Comparison of ENCODE assay signal across 8 cellular contexts in the genomic region with DNA sequence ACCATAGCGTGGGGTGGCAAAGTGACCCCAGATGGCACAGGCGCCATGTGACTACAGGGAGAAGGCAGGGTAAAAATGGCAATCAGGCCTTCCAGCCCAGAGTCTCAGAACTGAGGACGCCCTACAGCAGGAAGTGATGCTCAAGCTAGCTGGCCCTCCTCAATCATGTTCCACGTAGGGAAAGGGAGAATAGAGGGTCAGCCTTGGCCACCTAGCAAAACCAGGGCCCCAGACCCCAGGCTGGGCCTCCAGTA. TPM values are rescaled to one million over a fixed set of nuclear protein-coding genes. Genes with fewer than 3 reads are reported as not detected.
DNase-seq lines count a peak whose midpoint lies in the region; ATAC-seq, FAIRE-seq and TF ChIP-seq lines count a peak whose summit lies in the region.

No MANE protein-coding gene starts in this region.

- no peak for FAIRE-seq in RCC 7860 (lab: Jason Lieb, UNC)

- H3K27me3 Mint-ChIP-seq in naive thymus-derived CD4-positive, alpha-beta T cell = peaks cover 0 to 2% (median 0%) of the 10 kb centered on the region in 5 donors

- intact Hi-C loops in naive thymus-derived CD4-positive, alpha-beta T cell (cut with micrococcal nuclease) = loop anchor here (1.0 to 5.0 kb wide), 8 partner anchors 11 to 221 kb away; a partner anchor contains a TSS

- H3K4me1 Mint-ChIP-seq in naive thymus-derived CD4-positive, alpha-beta T cell = peaks cover 27 to 74% (median 54%) of the 10 kb centered on the region in 7 donors

- H3K4me3 ChIP-seq in AG10803 (ENCODE audit: low read length) (peak overlapping the region; percentile 79), HL-60 (replicated peaks; ENCODE audit: insufficient read depth, low read length) (no peak overlapping the region)
- H3K4me3 ChIP-seq in naive thymus-derived CD4-positive, alpha-beta T cell (ENCODE audit: low read length) = peak overlapping the region; percentile 95

- H3K4me3 Mint-ChIP-seq in naive thymus-derived CD4-positive, alpha-beta T cell = peak overlapping the region; percentile 76 to 98 (median 85)

- H3K36me3 ChIP-seq in naive thymus-derived CD4-positive, alpha-beta T cell (ENCODE audit: control insufficient read depth in 2 of 3, insufficient read depth in 3 of 3, low read length in 3 of 3) = peaks cover 13 to 54% (median 15%) of the 10 kb centered on the region in 3 experiments

- no peaks in the 10 kb centered on the region for H3K27me3 ChIP-seq in HL-60 (ENCODE audit: insufficient read depth, poor library complexity, severe bottlenecking)
- H3K27me3 ChIP-seq in naive thymus-derived CD4-positive, alpha-beta T cell (ENCODE audit: control insufficient read depth in 2 of 2, insufficient read depth in 2 of 2, low read length in 2 of 2) = no peaks in the 10 kb centered on the region

- H3K27ac Mint-ChIP-seq in naive thymus-derived CD4-positive, alpha-beta T cell = peak overlapping the region; percentile 95 to 99 (median 97)

- no peak for TF ChIP-seq CTCF in AG10803 (conservative IDR thresholded peaks at IDR 0.05; ENCODE audit: low read length)
- no peak for TF ChIP-seq CTCF in HL-60 (IDR thresholded peaks at IDR 0.05; ENCODE audit: insufficient read depth, low read length)

- CTCF ChIA-PET in naive thymus-derived CD4-positive, alpha-beta T cell (lab: Charles Lee) = interaction anchor here (0.9 to 3.9 kb wide), 9 partner anchors 9 to 65 kb away, joined by 3 to 24 read pairs (median 7); a partner anchor contains a TSS

- no peaks in the 10 kb centered on the region for H3K9me3 ChIP-seq in naive thymus-derived CD4-positive, alpha-beta T cell (ENCODE audit: control insufficient read depth in 2 of 3, low read length in 3 of 3)

- DNase-seq in AG10803 (ENCODE audit: low read depth) (no peak), HL-60 (ENCODE audit: low read depth in 1 of 2, low spot score in 1 of 2) (no peak), caudate nucleus (lab: John Stamatoyannopoulos, UW) (peak in 2 of 61 donors; percentile 27 to 41), left lobe of liver (ENCODE audit: low spot score) (no peak), ureter (ENCODE audit: low spot score) (no peak), RCC 7860 (ENCODE audit: low spot score) (no peak)
- no peak for DNase-seq in naive thymus-derived CD4-positive, alpha-beta T cell

- H3K9me3 Mint-ChIP-seq in naive thymus-derived CD4-positive, alpha-beta T cell = peaks cover 0 to 4% (median 0%) of the 10 kb centered on the region in 11 donors

- peaks cover 54 to 57% of the 10 kb centered on the region in 2 donors for H3K4me1 ChIP-seq in naive thymus-derived CD4-positive, alpha-beta T cell (ENCODE audit: control insufficient read depth in 2 of 2, insufficient read depth in 2 of 2, low read length in 2 of 2)

- POLR2A ChIA-PET in naive thymus-derived CD4-positive, alpha-beta T cell (lab: Charles Lee) = interaction anchor here (0.6 to 21.3 kb wide), 16 partner anchors 9 to 1790 kb away, joined by 3 to 729 read pairs (median 8); a partner anchor contains a TSS

- H3K27ac ChIP-seq in HL-60 (replicated peaks) (peak overlapping the region; percentile 100), caudate nucleus (ENCODE audit: low read depth, low read length) (peak overlapping the region; percentile 95)
- H3K27ac ChIP-seq in naive thymus-derived CD4-positive, alpha-beta T cell (ENCODE audit: low read depth, low read length) = peak overlapping the region; percentile 81

- no peak for ATAC-seq in naive thymus-derived CD4-positive, alpha-beta T cell
- no peak for ATAC-seq in left lobe of liver
- no peak for ATAC-seq in HG03378 (IDR thresholded peaks at IDR 0.05; ENCODE audit: unreplicated experiment)

- peaks cover 0 to 35% (median 14%) of the 10 kb centered on the region in 5 donors for H3K36me3 Mint-ChIP-seq in naive thymus-derived CD4-positive, alpha-beta T cell

RNA-seq across cellular contexts. Expression of a gene that starts 1.0 kb away (rescaled TPM):
- 100 to 1,000 TPM; 161 to 286 (median 191) TPM for total RNA-seq in naive thymus-derived CD4-positive, alpha-beta T cell
- polyA plus RNA-seq in naive thymus-derived CD4-positive, alpha-beta T cell = 10 to 100 TPM in 1 of 2 donors, 1 to 10 TPM in 1; 6.3 to 19.5 TPM
- total RNA-seq in left lobe of liver = 9.8 TPM
- total RNA-seq in ureter = 110 TPM

RNA-seq across cellular contexts. Expression of a gene that starts 15.2 kb away (rescaled TPM):
- total RNA-seq in naive thymus-derived CD4-positive, alpha-beta T cell = 10 to 100 TPM in 4 of 5 experiments, 1 to 10 TPM in 1; 8.8 to 23.8 (median 15.0) TPM
- polyA plus RNA-seq in naive thymus-derived CD4-positive, alpha-beta T cell = 1 to 10 TPM; 1.1 to 4.9 TPM
- total RNA-seq in left lobe of liver (18.2 TPM), ureter (258 TPM)

RNA-seq across cellular contexts. Expression of a gene that starts 21.9 kb away (rescaled TPM):
- total RNA-seq in naive thymus-derived CD4-positive, alpha-beta T cell = 100 to 1,000 TPM; 305 to 399 (median 322) TPM
- polyA plus RNA-seq in naive thymus-derived CD4-positive, alpha-beta T cell = 10 to 100 TPM; 18.5 to 38.0 TPM
- total RNA-seq in left lobe of liver = 29.0 TPM
- 75.9 TPM for total RNA-seq in ureter

Comparison
In these comparisons a context has a peak if more than half of its experiments do, and no peak if none do; other contexts are left out.
1. RNA of a gene that starts 1.0 kb away (total RNA-seq): 161 to 286 TPM in naive thymus-derived CD4-positive, alpha-beta T cell and 110 TPM in ureter (single experiment); 9.8 TPM in left lobe of liver (single experiment); every median in the first group is over 10 times any median in the second.
2. RNA of a gene that starts 15.2 kb away (total RNA-seq): 258 TPM in ureter (single experiment); 18.2 TPM in left lobe of liver (single experiment) and 8.8 to 23.8 TPM in naive thymus-derived CD4-positive, alpha-beta T cell; every median in the first group is over 10 times any median in the second.
3. Peak in every context shown above with its lines, with median percentiles within 50 percentile points of each other: H3K27ac ChIP-seq.